ENCODE assay signal across 14 cellular contexts in genomic region chr4:122662701-122663100, GRCh38. TPM values are rescaled to one million over a fixed set of nuclear protein-coding genes. Genes with fewer than 3 reads are reported as not detected.
DNase-seq lines count a peak whose midpoint lies in the region; ATAC-seq lines count a peak whose summit lies in the region.
"Had no signal": no experiment of that assay in that cellular context is flagged by ENCODE, and none has a peak within 500 bp of the region (broad histone marks: within the 10 kb centered on the region; RNA-seq: fewer than 3 reads in every experiment).

No MANE protein-coding gene starts in this region.

- peak overlapping the region; percentile 92 for H3K27ac Mint-ChIP-seq in activated CD4-positive, alpha-beta T cell treated with anti-CD3 and anti-CD28 coated beads for 36 hours

- H3K27me3 Mint-ChIP-seq in activated CD4-positive, alpha-beta T cell treated with anti-CD3 and anti-CD28 coated beads for 36 hours, result no peaks in the 10 kb centered on the region

- no peak overlapping the region for H3K4me3 Mint-ChIP-seq in activated CD4-positive, alpha-beta T cell treated with anti-CD3 and anti-CD28 coated beads for 36 hours

- no peak for DNase-seq in activated CD4-positive, alpha-beta T cell treated with anti-CD3 and anti-CD28 coated beads for 36 hours
- DNase-seq in activated CD4-positive, alpha-beta T cell treated with anti-CD3 and anti-CD28 coated beads, Interleukin-2, amount 50 U/mL, for 4 hours, result no peak
- DNase-seq in left ventricle myocardium superior (no peak), cardiac septum (ENCODE audit: low spot score) (no peak), iPS-NIHi7 (ENCODE audit: extremely low spot score) (peak; percentile 43), NCI-H1105 treated with DMSO at 0.1 percent for 48 hours (lab: John Stamatoyannopoulos, UW) (no peak)
- no peak for DNase-seq in stimulated activated CD4-positive, alpha-beta T cell treated with anti-CD3 and anti-CD28 coated beads, Interleukin-15, amount 100 ng/mL, for 24 hours
- DNase-seq: CD4-positive, alpha-beta memory T cell; NCI-H1417 treated with DMSO at 0.1 percent for 48 hours; NCI-H2029; NCI-H748 treated with DMSO at 0.1 percent for 48 hours had no signal

- intact Hi-C loops in activated CD4-positive, alpha-beta T cell treated with anti-CD3 and anti-CD28 coated beads for 36 hours (cut with DNase I, micrococcal nuclease), result loop anchor here (5.0 kb wide), 2 partner anchors 125 to 205 kb away; partner anchors contain the start of gene IL2 (in 2 of the 2)
- intact Hi-C loops in left ventricle myocardium superior (cut with micrococcal nuclease), result no loop called here
- intact Hi-C loops in cardiac septum (cut with DNase I), result no loop called here

- CTCF ChIA-PET in activated CD4-positive, alpha-beta T cell treated with anti-CD3 and anti-CD28 coated beads for 36 hours (lab: Charles Lee), result interaction anchor here (0.7 to 1.4 kb wide), 5 partner anchors 12 to 352 kb away, joined by 3 to 4 read pairs (median 3); no protein-coding TSS in a partner anchor

- H3K4me1 Mint-ChIP-seq in activated CD4-positive, alpha-beta T cell treated with anti-CD3 and anti-CD28 coated beads for 36 hours, result peaks cover 83% of the 10 kb centered on the region

- ATAC-seq in activated CD4-positive, alpha-beta T cell treated with anti-CD3 and anti-CD28 coated beads for 36 hours, result no peak
- ATAC-seq in left ventricle myocardium superior (peak; percentile 52), GM18907 (IDR thresholded peaks at IDR 0.05; ENCODE audit: unreplicated experiment) (no peak)

- H3K36me3 Mint-ChIP-seq in activated CD4-positive, alpha-beta T cell treated with anti-CD3 and anti-CD28 coated beads for 36 hours (ENCODE audit: low read depth), result peaks cover 11% of the 10 kb centered on the region
- H3K36me3 Mint-ChIP-seq: CD4-positive, alpha-beta memory T cell had no signal

- peaks cover 1% of the 10 kb centered on the region for H3K9me3 Mint-ChIP-seq in activated CD4-positive, alpha-beta T cell treated with anti-CD3 and anti-CD28 coated beads for 36 hours (ENCODE audit: low read depth)

- POLR2A ChIA-PET in activated CD4-positive, alpha-beta T cell treated with anti-CD3 and anti-CD28 coated beads for 36 hours (lab: Charles Lee), result no interaction called here

RNA-seq across cellular contexts. Expression of gene IL21, which starts 41.8 kb away (rescaled TPM):
- total RNA-seq in activated CD4-positive, alpha-beta T cell treated with anti-CD3 and anti-CD28 coated beads for 36 hours, result 10 to 100 TPM; 50.0 to 65.1 TPM
- total RNA-seq in left ventricle myocardium superior, result not detected
- not detected for total RNA-seq in cardiac septum
- total RNA-seq: A172, NCI-H460 had no signal

Comparison
In these comparisons a context has a peak if more than half of its experiments do, and no peak if none do; other contexts are left out.
1. RNA of gene IL21, which starts 41.8 kb away (total RNA-seq): 50.0 to 65.1 TPM in activated CD4-positive, alpha-beta T cell treated with anti-CD3 and anti-CD28 coated beads for 36 hours; not detected in left ventricle myocardium superior (single experiment) and not detected in cardiac septum (single experiment); every median in the first group is over 10 times any median in the second.
2. intact Hi-C loops: an anchor here in activated CD4-positive, alpha-beta T cell treated with anti-CD3 and anti-CD28 coated beads for 36 hours (5.0 kb wide); none called in left ventricle myocardium superior and cardiac septum.